Comparison of ENCODE assay signal across 1 cellular context in genomic region chr22:46563381-46564083, GRCh38.
A peak's percentile ranks its signal among the peaks of the same experiment; 100 is the strongest.
TF ChIP-seq lines count a peak whose summit lies in the region.

No MANE protein-coding gene starts in this region.

TF ChIP-seq in HepG2, 621 proteins besides CTCF, POLR2A, EP300 and RAD21 (continued from another document and continues in another):
- TF ChIP-seq ZNF598 (CRISPR knock-in tag; IDR thresholded peaks at IDR 0.05; ENCODE audit: borderline replicate concordance) (peak; percentile 89; the same call in 1 of the 2 replicates), HIC2 (CRISPR knock-in tag; IDR thresholded peaks at IDR 0.05; ENCODE audit: low read depth) (peak; percentile 80; the same call in 1 of the 2 replicates), NONO (IDR thresholded peaks at IDR 0.05) (no peak), NONO (CRISPR knock-in tag; conservative IDR thresholded peaks at IDR 0.05) (peak; percentile 66), ZNF275 (CRISPR knock-in tag; IDR thresholded peaks at IDR 0.05; ENCODE audit: borderline replicate concordance) (peak; percentile 45; the same call in 1 of the 2 replicates), ZNF549 (CRISPR knock-in tag; IDR thresholded peaks at IDR 0.05) (no peak), HNF1B (CRISPR knock-in tag; IDR thresholded peaks at IDR 0.05) (0 out of 2 replicates have a peak, but pooled peaks have one; percentile 30), KLF6 (CRISPR knock-in tag; IDR thresholded peaks at IDR 0.05) (0 out of 2 replicates have a peak, but pooled peaks have one; percentile 34), RXRA (CRISPR knock-in tag; IDR thresholded peaks at IDR 0.05) (peak; percentile 19; the same call in 1 of the 2 replicates), PLRG1 (conservative IDR thresholded peaks at IDR 0.05) (no peak), ZNF616 (CRISPR knock-in tag; IDR thresholded peaks at IDR 0.05; ENCODE audit: low read depth) (no peak), ZNF605 (CRISPR knock-in tag; IDR thresholded peaks at IDR 0.05) (no peak), ZNF772 (CRISPR knock-in tag; IDR thresholded peaks at IDR 0.05) (peak; percentile 79; the same call in 1 of the 2 replicates), ZNF557 (CRISPR knock-in tag; IDR thresholded peaks at IDR 0.05) (0 out of 2 replicates have a peak, but pooled peaks have one; percentile 10), ZNF543 (CRISPR knock-in tag; IDR thresholded peaks at IDR 0.05) (0 out of 2 replicates have a peak, but pooled peaks have one; percentile 33), ZNF766 (CRISPR knock-in tag; IDR thresholded peaks at IDR 0.05; ENCODE audit: borderline replicate concordance) (0 out of 2 replicates have a peak, but pooled peaks have one; percentile 24), ZNF512B (CRISPR knock-in tag; IDR thresholded peaks at IDR 0.05; ENCODE audit: borderline replicate concordance) (0 out of 2 replicates have a peak, but pooled peaks have one; percentile 29), MTA1 (CRISPR knock-in tag; IDR thresholded peaks at IDR 0.05; ENCODE audit: borderline replicate concordance) (peak; percentile 15; the same call in 1 of the 2 replicates), THAP8 (CRISPR knock-in tag; IDR thresholded peaks at IDR 0.05; ENCODE audit: borderline replicate concordance) (0 out of 2 replicates have a peak, but pooled peaks have one; percentile 29), ASH2L (IDR thresholded peaks at IDR 0.05; ENCODE audit: insufficient read length, low read depth, low read length) (peak; percentile 27), CHCHD3 (CRISPR knock-in tag; IDR thresholded peaks at IDR 0.05) (0 out of 2 replicates have a peak, but pooled peaks have one; percentile 60), ZNF567 (CRISPR knock-in tag; IDR thresholded peaks at IDR 0.05; ENCODE audit: borderline replicate concordance) (no peak), MEF2D (CRISPR knock-in tag; IDR thresholded peaks at IDR 0.05) (peak; percentile 35; the same call in 1 of the 2 replicates), ZFP62 (CRISPR knock-in tag; IDR thresholded peaks at IDR 0.05) (no peak), SRF (IDR thresholded peaks at IDR 0.05; ENCODE audit: low read depth, low read length) (0 out of 2 replicates have a peak, but pooled peaks have one; percentile 11), HOXA3 (CRISPR knock-in tag; IDR thresholded peaks at IDR 0.05) (peak; percentile 45; the same call in 1 of the 2 replicates), TBX2 (CRISPR knock-in tag; IDR thresholded peaks at IDR 0.05; ENCODE audit: borderline replicate concordance) (peak; percentile 71; the same call in 1 of the 2 replicates), DRAP1 (CRISPR knock-in tag; IDR thresholded peaks at IDR 0.05) (0 out of 2 replicates have a peak, but pooled peaks have one; percentile 23), SRSF1 (optimal IDR thresholded peaks at IDR 0.05; ENCODE audit: low read depth, low read length) (no peak), ZNF776 (CRISPR knock-in tag; IDR thresholded peaks at IDR 0.05) (no peak), PTBP1 (IDR thresholded peaks at IDR 0.05; ENCODE audit: low read depth, low read length, poor library complexity, severe bottlenecking) (no peak), SMAD9 (CRISPR knock-in tag; IDR thresholded peaks at IDR 0.05) (no peak), ZNF770 (CRISPR knock-in tag; IDR thresholded peaks at IDR 0.05) (peak; percentile 53), AGO1 (IDR thresholded peaks at IDR 0.05; ENCODE audit: low read depth, low read length, poor library complexity, severe bottlenecking) (no peak), ZSCAN30 (CRISPR knock-in tag; IDR thresholded peaks at IDR 0.05) (no peak), ZNF280B (CRISPR knock-in tag; IDR thresholded peaks at IDR 0.05; ENCODE audit: borderline replicate concordance) (no peak), RARA (CRISPR knock-in tag; IDR thresholded peaks at IDR 0.05) (0 out of 2 replicates have a peak, but pooled peaks have one; percentile 33), SYNCRIP (IDR thresholded peaks at IDR 0.05; ENCODE audit: insufficient read depth, low read depth, low read length) (no peak), ZNF501 (CRISPR knock-in tag; IDR thresholded peaks at IDR 0.05) (peak; percentile 85), RNF2 (conservative IDR thresholded peaks at IDR 0.05; ENCODE audit: low read depth) (no peak), ATF4 (CRISPR knock-in tag; IDR thresholded peaks at IDR 0.05) (no peak), ADNP (CRISPR knock-in tag; IDR thresholded peaks at IDR 0.05) (no peak), MYC (CRISPR knock-in tag; IDR thresholded peaks at IDR 0.05; ENCODE audit: borderline replicate concordance) (peak; percentile 86), ZBTB33 (CRISPR knock-in tag; IDR thresholded peaks at IDR 0.05) (peak; percentile 68; the same call in 1 of the 2 replicates), UBTF (CRISPR knock-in tag; IDR thresholded peaks at IDR 0.05) (peak; percentile 72), SOX6 (IDR thresholded peaks at IDR 0.05) (no peak), SOX6 (CRISPR knock-in tag; IDR thresholded peaks at IDR 0.05) (peak; percentile 21; the same call in 1 of the 2 replicates)
